Comparison of ENCODE assay signal across 9 cellular contexts in the genomic region with DNA sequence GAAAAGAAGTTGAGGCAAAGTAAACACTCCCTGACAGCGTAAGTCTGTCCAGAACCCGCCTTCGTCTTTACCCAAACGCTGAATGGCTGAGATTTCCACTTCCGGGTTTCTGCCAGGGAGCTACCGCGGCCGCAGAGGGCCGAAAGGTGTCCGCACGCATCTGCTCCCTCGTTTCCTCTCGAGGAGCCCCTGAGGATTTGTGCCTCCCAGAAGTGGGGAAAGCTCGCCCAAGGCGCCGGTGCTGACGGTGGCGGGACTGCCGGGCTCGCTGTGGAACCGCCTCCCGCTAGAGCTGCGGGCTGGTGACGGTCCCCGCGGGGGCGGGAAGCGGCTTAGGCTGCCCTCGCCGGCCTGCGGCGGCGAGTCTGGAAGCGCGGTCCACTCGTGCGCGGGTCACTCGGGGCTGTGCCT.
DNase-seq lines count a peak whose midpoint lies in the region; ATAC-seq and TF ChIP-seq lines count a peak whose summit lies in the region.
"Had no signal": no experiment of that assay in that cellular context is flagged by ENCODE, and none has a peak within 500 bp of the region (broad histone marks: within the 10 kb centered on the region; RNA-seq: fewer than 3 reads in every experiment).

No MANE protein-coding gene starts in this region.

- WGBS in stomach, 5 donors: 51 to 64% (median 54%) methylated on average over 39 of the region's 39 CpGs

- H3K4me3 ChIP-seq in left lung (peak overlapping the region in 1 of 2 donors; percentile 14), stomach (peak overlapping the region in 2 of 4 donors; percentile 7 to 50)

- H3K27me3 ChIP-seq in left lung: peaks cover 0 to 9% of the 10 kb centered on the region in 2 donors
- no peaks in the 10 kb centered on the region for H3K27me3 ChIP-seq in stomach

- in situ Hi-C loops in SK-MEL-5 (cut with HindIII; ENCODE audit: low pct_unique_long_range_greater_than_20kb, low sequenced_read_pairs): no loop called here

- H3K27ac ChIP-seq in left lung (no peak overlapping the region), stomach (peak overlapping the region in 1 of 5 donors; percentile 82)

- no peak for TF ChIP-seq EP300 in stomach (IDR thresholded peaks at IDR 0.05)

- H3K4me1 ChIP-seq in left lung (no peaks in the 10 kb centered on the region), stomach (no peaks in the 10 kb centered on the region)

- TF ChIP-seq CTCF in left lung (IDR thresholded peaks at IDR 0.05) (no peak), stomach (IDR thresholded peaks at IDR 0.05) (no peak)

- H3K36me3 ChIP-seq in left lung: no peaks in the 10 kb centered on the region
- no peaks in the 10 kb centered on the region for H3K36me3 ChIP-seq in stomach

- peak; percentile 86 for ATAC-seq in HG03571 (IDR thresholded peaks at IDR 0.05; ENCODE audit: unreplicated experiment)
- no peak for ATAC-seq in left lung
- ATAC-seq in GM18517 (IDR thresholded peaks at IDR 0.05; ENCODE audit: unreplicated experiment): no peak
- ATAC-seq: left colon had no signal

- H3K9me3 ChIP-seq in left lung (peaks cover 0 to 25% of the 10 kb centered on the region in 2 donors), stomach (peaks cover 0 to 29% (median 20%) of the 10 kb centered on the region in 4 donors)

- no peak for TF ChIP-seq POLR2A in stomach (IDR thresholded peaks at IDR 0.05)

- intact Hi-C loops in left lung (cut with DNase I) (no loop called here), stomach (cut with DNase I; ENCODE audit: low total_unique reads) (no loop called here)

- DNase-seq in CD1c-positive myeloid dendritic cell (ENCODE audit: extremely low spot score) (peak; percentile 19), SK-MEL-5 (ENCODE audit: low read depth, low spot score) (peak; percentile 97), left lung (peak; percentile 31 to 84), stomach (no peak)
- no peak for DNase-seq in activated naive CD4-positive, alpha-beta T cell (lab: John Stamatoyannopoulos, UW)
- DNase-seq in effector CD4-positive, alpha-beta T cell: no peak

Comparison
In these comparisons a context has a peak if more than half of its experiments do, and no peak if none do; other contexts are left out.
1. DNase-seq: peak in CD1c-positive myeloid dendritic cell (single experiment), SK-MEL-5 (single experiment) and left lung (2 of 2); none in stomach (single experiment), activated naive CD4-positive, alpha-beta T cell (0 of 4) and effector CD4-positive, alpha-beta T cell (single experiment).